In genomic region chr10:117553815-117554172, GRCh38 we compare ENCODE assay signal across 19 cellular contexts. TPM values are rescaled to one million over a fixed set of nuclear protein-coding genes. Genes with fewer than 3 reads are reported as not detected.
DNase-seq lines count a peak whose midpoint lies in the region; ATAC-seq and TF ChIP-seq lines count a peak whose summit lies in the region.
"Had no signal": no experiment of that assay in that cellular context is flagged by ENCODE, and none has a peak within 500 bp of the region (broad histone marks: within the 10 kb centered on the region; RNA-seq: fewer than 3 reads in every experiment).

No MANE protein-coding gene starts in this region.

- no peaks in the 10 kb centered on the region for H3K36me3 ChIP-seq in Caco-2 (ENCODE audit: control insufficient read depth, insufficient read depth, low read length)
- H3K36me3 ChIP-seq in HUES64 (ENCODE audit: insufficient read depth, low read length) = no peaks in the 10 kb centered on the region
- H3K36me3 ChIP-seq in hepatocyte (replicated peaks; ENCODE audit: insufficient read depth, low read depth) = no peaks in the 10 kb centered on the region
- no peaks in the 10 kb centered on the region for H3K36me3 ChIP-seq in neural progenitor cell
- H3K36me3 ChIP-seq: neutrophil, right atrium auricular region had no signal

- no peak for ATAC-seq in effector memory CD8-positive, alpha-beta T cell (replicated peaks)

- H3K79me2 ChIP-seq in hepatocyte (no peaks in the 10 kb centered on the region), neural progenitor cell (ENCODE audit: low read depth) (peaks cover 6% of the 10 kb centered on the region)

- peaks cover 11% of the 10 kb centered on the region for H3K4me1 ChIP-seq in Caco-2
- H3K4me1 ChIP-seq in HUES64 (ENCODE audit: insufficient read depth, low read length) = peaks cover 12% of the 10 kb centered on the region
- peaks cover 18% of the 10 kb centered on the region for H3K4me1 ChIP-seq in hepatocyte (ENCODE audit: insufficient read depth)
- peaks cover 53% of the 10 kb centered on the region for H3K4me1 ChIP-seq in neural progenitor cell

- H3K27ac ChIP-seq in HUES64 (ENCODE audit: low read depth, low read length) (no peak overlapping the region), hepatocyte (no peak overlapping the region), neural progenitor cell (no peak overlapping the region)
- H3K27ac ChIP-seq: KMS-11, neutrophil, right atrium auricular region had no signal

- no peak overlapping the region for H3K9ac ChIP-seq in HUES64 (ENCODE audit: low read depth, low read length)
- no peak overlapping the region for H3K9ac ChIP-seq in neural progenitor cell
- H3K9ac ChIP-seq: KMS-11 had no signal

- CTCF ChIA-PET in Caco-2 (lab: Charles Lee) = no interaction called here

- TF ChIP-seq CTCF in Caco-2 (IDR thresholded peaks at IDR 0.05; ENCODE audit: insufficient read depth in 1 of 2, low read depth in 1 of 2, low read length in 1 of 2, severe bottlenecking in 1 of 2, unreplicated experiment in 1 of 2) = no peak
- TF ChIP-seq CTCF in hepatocyte (IDR thresholded peaks at IDR 0.05; ENCODE audit: poor library complexity) = no peak
- TF ChIP-seq CTCF in neural progenitor cell (IDR thresholded peaks at IDR 0.05) = no peak
- TF ChIP-seq CTCF in GM13977 (IDR thresholded peaks at IDR 0.05; ENCODE audit: extremely low read depth, insufficient read depth, missing control alignments) = no peak

- H3K4me2 ChIP-seq in hepatocyte = peak overlapping the region; percentile 63
- H3K4me2 ChIP-seq in neural progenitor cell = peak overlapping the region; percentile 95
- H3K4me2 ChIP-seq: KMS-11 had no signal

- BruUV-seq in Caco-2 (replicated peaks; lab: Mats Ljungman, UMichigan) = no TSS peak

- H3K4me3 Mint-ChIP-seq in Caco-2 (ENCODE audit: unreplicated experiment) = peak overlapping the region; percentile 71
- peak overlapping the region; percentile 69 for H3K4me3 Mint-ChIP-seq in neural progenitor cell
- H3K4me3 Mint-ChIP-seq in effector memory CD8-positive, alpha-beta T cell = no peak overlapping the region
- H3K4me3 Mint-ChIP-seq: T-helper 2 cell treated with Interferon-gamma antibody and Interleukin-4, amounts not matched to agents 5 μg/mL and 100 μg/mL, for 36 hours had no signal

- peaks cover 42% of the 10 kb centered on the region for H3F3A ChIP-seq in neural progenitor cell (ENCODE audit: low read depth)

- H3K36me3 Mint-ChIP-seq in Caco-2 (ENCODE audit: insufficient read depth, unreplicated experiment) (peaks cover 11% of the 10 kb centered on the region), neural progenitor cell (no peaks in the 10 kb centered on the region)
- H3K36me3 Mint-ChIP-seq in effector memory CD8-positive, alpha-beta T cell (ENCODE audit: insufficient read depth) = no peaks in the 10 kb centered on the region

- intact Hi-C loops in Caco-2 (cut with micrococcal nuclease; ENCODE audit: unreplicated experiment) = no loop called here

- H3K27me3 ChIP-seq in Caco-2 (replicated peaks; ENCODE audit: control insufficient read depth, insufficient read depth, low read length) = peaks cover 3% of the 10 kb centered on the region; the same call in 1 of the 2 replicates
- H3K27me3 ChIP-seq in HUES64 (ENCODE audit: insufficient read depth, low read length) = peaks cover 94% of the 10 kb centered on the region
- H3K27me3 ChIP-seq in hepatocyte = peaks cover 81% of the 10 kb centered on the region
- H3K27me3 ChIP-seq in neural progenitor cell = peaks cover 84% of the 10 kb centered on the region

- 3% methylated on average over 17 of the region's 19 CpGs for WGBS in HUES64
- 12% methylated on average over 15 of the region's 19 CpGs for WGBS in hepatocyte (ENCODE audit: low lambda C conversion rate, missing lambda C conversion rate)

- DNase-seq in Caco-2 (no peak), hepatocyte (ENCODE audit: low spot score) (no peak), neural progenitor cell (ENCODE audit: low spot score) (no peak), NCI-H2029 (lab: John Stamatoyannopoulos, UW) (no peak), GM13977 (ENCODE audit: low spot score) (no peak)
- DNase-seq in stimulated activated naive CD4-positive, alpha-beta T cell (lab: John Stamatoyannopoulos, UW) = no peak
- no peak for DNase-seq in effector memory CD8-positive, alpha-beta T cell
- DNase-seq: activated effector memory CD4-positive, alpha-beta T cell treated with anti-CD3 and anti-CD28 coated beads, Interleukin-2, amount 50 U/mL, for 16 hours; anterior cingulate cortex; EL; NCI-H1092; SIG-M5; stimulated activated CD4-positive, alpha-beta T cell treated with anti-CD3 and anti-CD28 coated beads, Interleukin-1b, Interleukin-23, amount 100 ng/mL, for 48 hours had no signal

- in situ Hi-C loops in GM13977 (cut with MboI; ENCODE audit: low pct_unique_long_range_greater_than_20kb, low sequenced_read_pairs, unreplicated experiment) = no loop called here

- H3K27me3 Mint-ChIP-seq in Caco-2 (ENCODE audit: insufficient read depth, unreplicated experiment) = no peaks in the 10 kb centered on the region
- H3K27me3 Mint-ChIP-seq in neural progenitor cell (ENCODE audit: insufficient read depth, low read depth) = peaks cover 53% of the 10 kb centered on the region
- peaks cover 72 to 77% of the 10 kb centered on the region in 2 donors for H3K27me3 Mint-ChIP-seq in effector memory CD8-positive, alpha-beta T cell

- H3K9me2 ChIP-seq in hepatocyte (replicated peaks; ENCODE audit: insufficient read depth) = no peaks in the 10 kb centered on the region

- H3K9me3 ChIP-seq in Caco-2 (no peaks in the 10 kb centered on the region), HUES64 (ENCODE audit: insufficient read depth, low read depth, low read length) (no peaks in the 10 kb centered on the region), hepatocyte (ENCODE audit: low read depth) (no peaks in the 10 kb centered on the region), neural progenitor cell (ENCODE audit: low read depth) (no peaks in the 10 kb centered on the region)
- H3K9me3 ChIP-seq: neutrophil, right atrium auricular region had no signal

- no peak overlapping the region for H3K27ac Mint-ChIP-seq in Caco-2 (ENCODE audit: unreplicated experiment)
- H3K27ac Mint-ChIP-seq in neural progenitor cell = no peak overlapping the region
- H3K27ac Mint-ChIP-seq in effector memory CD8-positive, alpha-beta T cell = no peak overlapping the region
- H3K27ac Mint-ChIP-seq: T-helper 2 cell treated with Interferon-gamma antibody and Interleukin-4, amounts not matched to agents 5 μg/mL and 100 μg/mL, for 36 hours had no signal

- H3K4me3 ChIP-seq in Caco-2 (ENCODE audit: low read depth, low read length) (no peak overlapping the region), HUES64 (ENCODE audit: low read length) (peak overlapping the region; percentile 3; the same call in 1 of the 2 replicates), hepatocyte (no peak overlapping the region), neural progenitor cell (peak overlapping the region; percentile 45)

- no peaks in the 10 kb centered on the region for H4K20me1 ChIP-seq in hepatocyte (ENCODE audit: insufficient read depth, poor library complexity, severe bottlenecking)
- peaks cover 48% of the 10 kb centered on the region for H4K20me1 ChIP-seq in neural progenitor cell (ENCODE audit: low read depth)

- H3K9me3 Mint-ChIP-seq in Caco-2 (ENCODE audit: unreplicated experiment) (no peaks in the 10 kb centered on the region), neural progenitor cell (no peaks in the 10 kb centered on the region)
- no peaks in the 10 kb centered on the region for H3K9me3 Mint-ChIP-seq in effector memory CD8-positive, alpha-beta T cell
- H3K9me3 Mint-ChIP-seq: T-helper 2 cell treated with Interferon-gamma antibody and Interleukin-4, amounts not matched to agents 5 μg/mL and 100 μg/mL, for 36 hours had no signal

- H2AFZ ChIP-seq in hepatocyte (no peak overlapping the region), neural progenitor cell (replicated peaks) (peak overlapping the region; percentile 50)

- POLR2A ChIA-PET in Caco-2 (lab: Charles Lee) = no interaction called here

- H3K4me1 Mint-ChIP-seq in Caco-2 (ENCODE audit: low read depth, unreplicated experiment) (no peaks in the 10 kb centered on the region), neural progenitor cell (peaks cover 51% of the 10 kb centered on the region)
- H3K4me1 Mint-ChIP-seq in effector memory CD8-positive, alpha-beta T cell (ENCODE audit: low read depth in 2 of 2) = peaks cover 6 to 11% of the 10 kb centered on the region in 2 donors

RNA-seq across cellular contexts. Expression of gene EMX2, which starts 11.2 kb away (rescaled TPM):
- total RNA-seq in Caco-2 (2022) = 4.7 and 4.9 TPM in 2 replicates
- 0.25 TPM for polyA plus RNA-seq in HUES64 (2013, experiment 1 of 2)
- 0.76 TPM for polyA plus RNA-seq in HUES64 (2013, experiment 2 of 2)
- total RNA-seq in hepatocyte = 0.12 TPM in 1 of 2 replicates, not detected in the other
- polyA plus RNA-seq in hepatocyte = not detected in 2 replicates
- total RNA-seq in neural progenitor cell (ENCODE audit: low replicate concordance) = 9.5 and 22.7 TPM in 2 replicates
- total RNA-seq: OCI-LY7 had no signal

Comparison
In these comparisons a context has a peak if more than half of its experiments do, and no peak if none do; other contexts are left out.
1. H3K4me3 ChIP-seq: peak in HUES64 (single experiment) and neural progenitor cell (single experiment); none in Caco-2 (single experiment) and hepatocyte (single experiment).
2. H3K4me3 Mint-ChIP-seq: peak in Caco-2 (single experiment) and neural progenitor cell (single experiment); none in effector memory CD8-positive, alpha-beta T cell (0 of 2).